ENCODE assay signal across 1 cellular context in genomic region chr4:87377816-87378215, GRCh38.
TF ChIP-seq lines count a peak whose summit lies in the region.

No MANE protein-coding gene starts in this region.

TF ChIP-seq in GM12878, 131 proteins besides CTCF, POLR2A, EP300 and RAD21:
- no peak for TF ChIP-seq NR2C2 (IDR thresholded peaks at IDR 0.05; ENCODE audit: borderline replicate concordance, control insufficient read depth, insufficient read length, low read depth)
- TF ChIP-seq GABPA (IDR thresholded peaks at IDR 0.05; ENCODE audit: low read depth): no peak
- TF ChIP-seq ATF7 (IDR thresholded peaks at IDR 0.05; ENCODE audit: low read depth): 0 out of 2 replicates have a peak, but pooled peaks have one; percentile 11
- TF ChIP-seq RAD51 (IDR thresholded peaks at IDR 0.05): 0 out of 2 replicates have a peak, but pooled peaks have one; percentile 43
